Comparison of ENCODE assay signal across 17 cellular contexts in genomic region chr7:42495251-42495650, GRCh38.
DNase-seq lines count a peak whose midpoint lies in the region; ATAC-seq and TF ChIP-seq lines count a peak whose summit lies in the region.
"Had no signal": no experiment of that assay in that cellular context is flagged by ENCODE, and none has a peak within 500 bp of the region (broad histone marks: within the 10 kb centered on the region; RNA-seq: fewer than 3 reads in every experiment).

No MANE protein-coding gene starts in this region.

- H4K91ac ChIP-seq in neuronal stem cell (ENCODE audit: low read depth, low read length, poor library complexity): no peak overlapping the region

- H3K14ac ChIP-seq in neuronal stem cell (ENCODE audit: low read length): no peak overlapping the region

- no peak overlapping the region for H3K27ac ChIP-seq in neuronal stem cell (replicated peaks; ENCODE audit: low read length)
- no peak overlapping the region for H3K27ac ChIP-seq in psoas muscle
- H3K27ac ChIP-seq in substantia nigra (ENCODE audit: low read depth, low read length, poor library complexity, severe bottlenecking): no peak overlapping the region
- H3K27ac ChIP-seq: SJSA1 had no signal

- H3K79me1 ChIP-seq in neuronal stem cell (ENCODE audit: low read depth, low read length): no peaks in the 10 kb centered on the region

- peaks cover 5 to 11% of the 10 kb centered on the region in 2 donors for H3K4me1 ChIP-seq in neuronal stem cell (ENCODE audit: control insufficient read depth in 2 of 2, insufficient read depth in 1 of 2, low read depth in 1 of 2, low read length in 2 of 2)
- peaks cover 6% of the 10 kb centered on the region for H3K4me1 ChIP-seq in psoas muscle

- TF ChIP-seq CTCF in fibroblast of the aortic adventitia (IDR thresholded peaks at IDR 0.05; ENCODE audit: insufficient read depth, low read length): no peak
- TF ChIP-seq CTCF in psoas muscle (IDR thresholded peaks at IDR 0.05): no peak

- ATAC-seq in psoas muscle (no peak), GM21576 (IDR thresholded peaks at IDR 0.05; ENCODE audit: unreplicated experiment) (no peak)
- ATAC-seq: activated CD4-positive, CD25-positive, alpha-beta regulatory T cell treated with anti-CD3 and anti-CD28 coated beads, Interleukin-2, amount 50 U/mL, for 24 hours; activated CD8-positive, alpha-beta memory T cell treated with anti-CD3 and anti-CD28 coated beads, Interleukin-2, amount 10 ng/mL, durations not matched to agents 7 days and 5 days; HCT116; naive thymus-derived CD8-positive, alpha-beta T cell had no signal

- peak; percentile 25 for DNase-seq in ELR (ENCODE audit: low read depth)
- DNase-seq in astrocyte of the hippocampus (ENCODE audit: low read depth, low spot score): peak; percentile 30
- DNase-seq in fibroblast of the aortic adventitia (ENCODE audit: low read depth): peak; percentile 16
- DNase-seq in renal cortical epithelial cell (ENCODE audit: low read depth): peak; percentile 43
- DNase-seq in neuronal stem cell (ENCODE audit: low spot score): no peak
- no peak for DNase-seq in psoas muscle
- DNase-seq in substantia nigra (lab: John Stamatoyannopoulos, UW): no peak
- DNase-seq: activated CD8-positive, alpha-beta memory T cell treated with anti-CD3 and anti-CD28 coated beads, Interleukin-2, amount 10 ng/mL, durations not matched to agents 7 days and 5 days; dermis blood vessel endothelial cell; naive thymus-derived CD8-positive, alpha-beta T cell; NCI-H1694 treated with DMSO at 0.1 percent for 48 hours; NCI-H524; stimulated activated CD4-positive, alpha-beta T cell treated with anti-CD3 and anti-CD28 coated beads, Interleukin-2, amount 100 ng/mL, for 24 hours had no signal

- no peaks in the 10 kb centered on the region for H3K9me3 ChIP-seq in neuronal stem cell (replicated peaks in 1 of 2; ENCODE audit: control insufficient read depth in 2 of 2, insufficient read depth in 1 of 2, low read depth in 1 of 2, low read length in 2 of 2)
- no peaks in the 10 kb centered on the region for H3K9me3 ChIP-seq in psoas muscle
- H3K9me3 ChIP-seq: SJSA1 had no signal

- intact Hi-C loops in psoas muscle (cut with DNase I): no loop called here

- no peaks in the 10 kb centered on the region for H3K36me3 ChIP-seq in neuronal stem cell (replicated peaks in 1 of 2; ENCODE audit: control insufficient read depth in 2 of 2, insufficient read depth in 2 of 2, low read length in 2 of 2)
- no peaks in the 10 kb centered on the region for H3K36me3 ChIP-seq in psoas muscle (ENCODE audit: insufficient read depth in 1 of 2, low read depth in 1 of 2)
- H3K36me3 ChIP-seq: SJSA1 had no signal

- H2BK120ac ChIP-seq in neuronal stem cell (ENCODE audit: low read depth, low read length): no peak overlapping the region

- no peak overlapping the region for H2AK5ac ChIP-seq in neuronal stem cell (ENCODE audit: low read depth, low read length)

- H3K27me3 ChIP-seq in neuronal stem cell (ENCODE audit: control insufficient read depth in 3 of 3, insufficient read depth in 3 of 3, low read depth in 1 of 3, low read length in 3 of 3) (no peaks in the 10 kb centered on the region), psoas muscle (ENCODE audit: insufficient read depth in 3 of 3, low read length in 2 of 3) (peaks cover 2 to 33% (median 3%) of the 10 kb centered on the region in 3 donors)
- H3K27me3 ChIP-seq: SJSA1 had no signal

- no peak overlapping the region for H3K9ac ChIP-seq in neuronal stem cell (ENCODE audit: low read depth, low read length, poor library complexity)

- H3K18ac ChIP-seq in neuronal stem cell (ENCODE audit: low read length): no peak overlapping the region

- no peak overlapping the region for H4K8ac ChIP-seq in neuronal stem cell (ENCODE audit: low read depth, low read length)

- no peak overlapping the region for H2BK15ac ChIP-seq in neuronal stem cell (ENCODE audit: low read length)

- no CpG with 5 or more reads among the region's 3 CpGs for WGBS in neuronal stem cell (ENCODE audit: extremely low coverage in 2 of 2, insufficient read length in 2 of 2, insufficient replicate concordance in 1 of 2), 2 donors
- 87 to 92% (median 88%) methylated on average over 3 of the region's 3 CpGs for WGBS in psoas muscle, 3 donors

- no peak overlapping the region for H2BK12ac ChIP-seq in neuronal stem cell (ENCODE audit: low read length)

- H2AFZ ChIP-seq in neuronal stem cell (ENCODE audit: low read length): no peak overlapping the region

- no peak overlapping the region for H2BK5ac ChIP-seq in neuronal stem cell (ENCODE audit: low read length)

- no peak overlapping the region for H3K4ac ChIP-seq in neuronal stem cell (ENCODE audit: low read length)

- H3K4me3 ChIP-seq in fibroblast of the aortic adventitia (ENCODE audit: low read depth, low read length): no peak overlapping the region
- H3K4me3 ChIP-seq in neuronal stem cell (ENCODE audit: low read length in 2 of 2): no peak overlapping the region
- no peak overlapping the region for H3K4me3 ChIP-seq in psoas muscle
- H3K4me3 ChIP-seq: SJSA1 had no signal

- H3K4me2 ChIP-seq in neuronal stem cell (ENCODE audit: insufficient read depth, low read length, poor library complexity, severe bottlenecking): no peak overlapping the region

- H3K23ac ChIP-seq in neuronal stem cell (ENCODE audit: low read depth, low read length, poor library complexity): no peak overlapping the region

Comparison
In these comparisons a context has a peak if more than half of its experiments do, and no peak if none do; other contexts are left out.
1. DNase-seq: peak in ELR (single experiment), astrocyte of the hippocampus (single experiment), fibroblast of the aortic adventitia (single experiment) and renal cortical epithelial cell (single experiment); none in neuronal stem cell (single experiment), psoas muscle (0 of 2) and substantia nigra (0 of 49).